Comparison of ENCODE assay signal across 38 cellular contexts in genomic region chr7:32393861-32394260, GRCh38.
"Had no signal": no experiment of that assay in that cellular context is flagged by ENCODE, and none has a peak within 500 bp of the region (broad histone marks: within the 10 kb centered on the region; RNA-seq: fewer than 3 reads in every experiment).

No MANE protein-coding gene starts in this region.

- H3K36me3 Mint-ChIP-seq: activated CD4-positive, alpha-beta memory T cell treated with anti-CD3 and anti-CD28 coated beads for 36 hours; activated naive CD4-positive, alpha-beta T cell treated with anti-CD3 and anti-CD28 coated beads, Interleukin-2, amount 50 U/mL, for 72 hours; activated naive CD8-positive, alpha-beta T cell treated with anti-CD3 and anti-CD28 coated beads for 36 hours had no signal

- H3K4me3 Mint-ChIP-seq: activated B cell treated with CpG ODN at 0.5 μM for 24 hours; activated CD4-positive, alpha-beta memory T cell treated with anti-CD3 and anti-CD28 coated beads for 36 hours; activated CD4-positive, alpha-beta T cell treated with anti-CD3 and anti-CD28 coated beads, Interleukin-2, amount 10 ng/mL, durations not matched to agents 24 days and 14 days; activated CD8-positive, alpha-beta T cell treated with anti-CD3 and anti-CD28 coated beads for 36 hours; activated naive CD4-positive, alpha-beta T cell treated with anti-CD3 and anti-CD28 coated beads for 36 hours; activated naive CD8-positive, alpha-beta T cell treated with anti-CD3 and anti-CD28 coated beads for 36 hours; activated T-cell treated with anti-CD3 and anti-CD28 coated beads, Interleukin-2, amount 50 U/mL, for 4 hours; activated T-cell treated with anti-CD3 and anti-CD28 coated beads, Interleukin-2, amount 50 U/mL, for 72 hours; activated T-helper 1 cell treated with anti-CD3 and anti-CD28 coated beads, Interleukin-12 subunit alpha, Interleukin-12 subunit beta, Interleukin-2, Interleukin-4 antibody, amounts not matched to agents 30 ng/mL and 10 ng/mL and 1 ng/mL, durations not matched to agents 14 hours and 24 hours and 36 hours; activated T-helper 17 cell treated with anti-CD3 and anti-CD28 coated beads, Interleukin-2, amount 50 U/mL, for 72 hours; central memory CD8-positive, alpha-beta T cell; T-helper 1 cell treated with Interleukin-12 subunit alpha and Interleukin-12 subunit beta and Interleukin-4 antibody, amounts not matched to agents 30 μg/mL and 1 μg/mL, for 36 hours; T-helper 2 cell treated with Interferon-gamma antibody and Interleukin-4, amounts not matched to agents 5 μg/mL and 100 μg/mL, for 36 hours had no signal

- H3K9me3 ChIP-seq: adrenal gland, body of pancreas, breast epithelium had no signal

- H3K27ac Mint-ChIP-seq: activated B cell treated with CpG ODN at 0.5 μM for 24 hours; activated CD4-positive, alpha-beta memory T cell treated with anti-CD3 and anti-CD28 coated beads for 36 hours; activated CD4-positive, alpha-beta T cell treated with anti-CD3 and anti-CD28 coated beads, Interleukin-2, amount 10 ng/mL, durations not matched to agents 24 days and 14 days; activated CD8-positive, alpha-beta T cell treated with anti-CD3 and anti-CD28 coated beads for 36 hours; activated naive CD4-positive, alpha-beta T cell treated with anti-CD3 and anti-CD28 coated beads for 36 hours; activated naive CD4-positive, alpha-beta T cell treated with anti-CD3 and anti-CD28 coated beads, Interleukin-2, amount 50 U/mL, for 72 hours; activated naive CD8-positive, alpha-beta T cell treated with anti-CD3 and anti-CD28 coated beads for 36 hours; activated T-cell treated with anti-CD3 and anti-CD28 coated beads, Interleukin-2, amount 50 U/mL, for 72 hours; activated T-helper 1 cell treated with anti-CD3 and anti-CD28 coated beads, Interleukin-12 subunit alpha, Interleukin-12 subunit beta, Interleukin-2, Interleukin-4 antibody, amounts not matched to agents 30 ng/mL and 10 ng/mL and 1 ng/mL, durations not matched to agents 14 hours and 24 hours and 36 hours; activated T-helper 17 cell treated with anti-CD3 and anti-CD28 coated beads, Interleukin-2, amount 50 U/mL, for 72 hours; T-helper 1 cell treated with Interleukin-12 subunit alpha and Interleukin-12 subunit beta and Interleukin-4 antibody, amounts not matched to agents 30 μg/mL and 1 μg/mL, for 36 hours; T-helper 2 cell treated with Interferon-gamma antibody and Interleukin-4, amounts not matched to agents 5 μg/mL and 100 μg/mL, for 36 hours had no signal

- H3K27me3 Mint-ChIP-seq: activated B cell treated with CpG ODN at 0.5 μM for 24 hours; activated CD4-positive, alpha-beta memory T cell treated with anti-CD3 and anti-CD28 coated beads for 36 hours; activated CD4-positive, alpha-beta T cell treated with anti-CD3 and anti-CD28 coated beads, Interleukin-2, amount 10 ng/mL, durations not matched to agents 24 days and 14 days; activated CD8-positive, alpha-beta T cell treated with anti-CD3 and anti-CD28 coated beads for 36 hours had no signal

- H3K27me3 ChIP-seq: adrenal gland, body of pancreas, brain microvascular endothelial cell, breast epithelium, cardiac muscle cell had no signal

- H3K4me1 Mint-ChIP-seq: activated B cell treated with CpG ODN at 0.5 μM for 24 hours; activated CD4-positive, alpha-beta T cell treated with anti-CD3 and anti-CD28 coated beads, Interleukin-2, amount 10 ng/mL, durations not matched to agents 24 days and 14 days; activated naive CD8-positive, alpha-beta T cell treated with anti-CD3 and anti-CD28 coated beads for 36 hours; activated T-helper 17 cell treated with anti-CD3 and anti-CD28 coated beads, Interleukin-2, amount 50 U/mL, for 72 hours; central memory CD8-positive, alpha-beta T cell had no signal

- H3K27ac ChIP-seq: adrenal gland, body of pancreas, brain microvascular endothelial cell, breast epithelium, cardiac muscle cell, VCaP had no signal

- H3K4me1 ChIP-seq: adrenal gland, body of pancreas, breast epithelium had no signal

- H3K4me3 ChIP-seq: adrenal gland, body of pancreas, breast epithelium, cardiac muscle cell had no signal

- H3K36me3 ChIP-seq: adrenal gland, brain microvascular endothelial cell, breast epithelium, cardiac muscle cell had no signal

- H3K9me3 Mint-ChIP-seq: activated B cell treated with CpG ODN at 0.5 μM for 24 hours; activated CD4-positive, alpha-beta memory T cell treated with anti-CD3 and anti-CD28 coated beads for 36 hours; activated CD4-positive, alpha-beta T cell treated with anti-CD3 and anti-CD28 coated beads, Interleukin-2, amount 10 ng/mL, durations not matched to agents 24 days and 14 days; activated naive CD4-positive, alpha-beta T cell treated with anti-CD3 and anti-CD28 coated beads for 36 hours; activated naive CD4-positive, alpha-beta T cell treated with anti-CD3 and anti-CD28 coated beads, Interleukin-2, amount 50 U/mL, for 72 hours; activated naive CD8-positive, alpha-beta T cell treated with anti-CD3 and anti-CD28 coated beads for 36 hours; activated T-cell treated with anti-CD3 and anti-CD28 coated beads, Interleukin-2, amount 50 U/mL, for 4 hours; activated T-cell treated with anti-CD3 and anti-CD28 coated beads, Interleukin-2, amount 50 U/mL, for 72 hours; activated T-helper 1 cell treated with anti-CD3 and anti-CD28 coated beads, Interleukin-12 subunit alpha, Interleukin-12 subunit beta, Interleukin-2, Interleukin-4 antibody, amounts not matched to agents 30 ng/mL and 10 ng/mL and 1 ng/mL, durations not matched to agents 14 hours and 24 hours and 36 hours; activated T-helper 17 cell treated with anti-CD3 and anti-CD28 coated beads, Interleukin-2, amount 50 U/mL, for 72 hours; central memory CD8-positive, alpha-beta T cell; T-helper 1 cell treated with Interleukin-12 subunit alpha and Interleukin-12 subunit beta and Interleukin-4 antibody, amounts not matched to agents 30 μg/mL and 1 μg/mL, for 36 hours; T-helper 2 cell treated with Interferon-gamma antibody and Interleukin-4, amounts not matched to agents 5 μg/mL and 100 μg/mL, for 36 hours had no signal

- DNase-seq: activated B cell treated with CpG ODN at 0.5 μM for 24 hours; activated CD4-positive, alpha-beta memory T cell treated with anti-CD3 and anti-CD28 coated beads for 36 hours; activated CD4-positive, alpha-beta T cell treated with anti-CD3 and anti-CD28 coated beads for 4 hours; activated CD4-positive, alpha-beta T cell treated with anti-CD3 and anti-CD28 coated beads, Interleukin-2, amount 10 ng/mL, durations not matched to agents 24 days and 14 days; activated CD4-positive, alpha-beta T cell treated with anti-CD3 and anti-CD28 coated beads, Interleukin-2, amount 50 U/mL, for 1 hour; activated CD4-positive, alpha-beta T cell treated with anti-CD3 and anti-CD28 coated beads, Interleukin-2, amount 50 U/mL, for 4 hours; activated CD4-positive, CD25-positive, alpha-beta regulatory T cell treated with anti-CD3 and anti-CD28 coated beads, Interleukin-2, amount 50 U/mL, for 72 hours; activated CD8-positive, alpha-beta memory T cell treated with anti-CD3 and anti-CD28 coated beads, Interleukin-2, amount 50 U/mL, for 4 hours; activated CD8-positive, alpha-beta T cell treated with anti-CD3 and anti-CD28 coated beads for 36 hours; activated effector memory CD4-positive, alpha-beta T cell treated with anti-CD3 and anti-CD28 coated beads, Interleukin-2, amount 50 U/mL, for 16 hours; activated gamma-delta T cell treated with Interleukin-2 at 50 U/mL for 16 hours; activated naive CD4-positive, alpha-beta T cell; activated naive CD4-positive, alpha-beta T cell treated with anti-CD3 and anti-CD28 coated beads for 36 hours; activated naive CD4-positive, alpha-beta T cell treated with anti-CD3 and anti-CD28 coated beads, Interleukin-2, amount 50 U/mL, for 16 hours; activated naive CD8-positive, alpha-beta T cell treated with anti-CD3 and anti-CD28 coated beads for 36 hours; activated T-cell treated with anti-CD3 and anti-CD28 coated beads for 4 hours; activated T-cell treated with anti-CD3 and anti-CD28 coated beads, Interleukin-2, amount 50 U/mL, for 1 hour; activated T-cell treated with anti-CD3 and anti-CD28 coated beads, Interleukin-2, amount 50 U/mL, for 4 hours; activated T-cell treated with anti-CD3 and anti-CD28 coated beads, Interleukin-2, amount 50 U/mL, for 72 hours; adrenal gland; amniotic stem cell; aorta; body of pancreas; brain microvascular endothelial cell; caudate nucleus; cerebellar nuclear complex; T-helper 1 cell; T-helper 2 cell; T-helper 9 cell had no signal
